Comparison of ENCODE assay signal across 27 cellular contexts in genomic region chr21:25541042-25541441, GRCh38.
"Had no signal": no experiment of that assay in that cellular context is flagged by ENCODE, and none has a peak within 500 bp of the region (broad histone marks: within the 10 kb centered on the region; RNA-seq: fewer than 3 reads in every experiment).

No MANE protein-coding gene starts in this region.

- ATAC-seq: left colon; left lung; lower lobe of right lung; naive thymus-derived CD8-positive, alpha-beta T cell; right lobe of liver; stimulated activated naive B cell treated with anti-CD40 and anti-IgM and Interleukin-4, amounts not matched to agents 10 μg/mL and 1 μg/mL and 100 μg/mL, for 72 hours had no signal

- H3K4me2 ChIP-seq: neural progenitor cell, smooth muscle cell had no signal

- H3K36me3 Mint-ChIP-seq: type B pancreatic cell had no signal

- H3K4me1 Mint-ChIP-seq: naive thymus-derived CD8-positive, alpha-beta T cell; neural progenitor cell; stimulated activated naive B cell treated with anti-CD40 and anti-IgM and Interleukin-4, amounts not matched to agents 10 μg/mL and 1 μg/mL and 100 μg/mL, for 72 hours had no signal

- H3K27ac ChIP-seq: left lung, lower lobe of right lung, neural progenitor cell, neutrophil, ovary, right atrium auricular region, right lobe of liver, tibial nerve, uterus had no signal

- H3K9me3 ChIP-seq: neutrophil, right lobe of liver, uterus had no signal

- H3K27ac Mint-ChIP-seq: naive thymus-derived CD8-positive, alpha-beta T cell; nephron progenitor cell; neural progenitor cell; progenitor cell of endocrine pancreas; stimulated activated naive B cell treated with anti-CD40 and anti-IgM and Interleukin-4, amounts not matched to agents 10 μg/mL and 1 μg/mL and 100 μg/mL, for 72 hours; stimulated activated naive CD8-positive, alpha-beta T cell treated with anti-CD3 and anti-CD28 coated beads, Interleukin-15, Interleukin-2, amounts not matched to agents 100 ng/mL and 50 ng/mL, for 24 hours; type B pancreatic cell had no signal

- H2AFZ ChIP-seq: neural progenitor cell had no signal

- H3K27me3 ChIP-seq: left lung, neural progenitor cell, neutrophil, ovary, right atrium auricular region, right lobe of liver, tibial nerve, uterus had no signal

- H3K4me3 ChIP-seq: left lung, lower lobe of right lung, neural progenitor cell, ovary, right atrium auricular region, right lobe of liver, smooth muscle cell, tibial nerve, uterus had no signal

- H3K4me1 ChIP-seq: left lung, lower lobe of right lung, right atrium auricular region, right lobe of liver, tibial nerve, uterus had no signal

- DNase-seq: hippocampal formation; kidney glomerular epithelial cell; left colon; left lung; lower lobe of right lung; mammary epithelial cell; mesenchymal stem cell; naive thymus-derived CD8-positive, alpha-beta T cell; nephron progenitor cell; occipital lobe; ovary; right lobe of liver; stimulated activated CD4-positive, alpha-beta T cell treated with anti-CD3 and anti-CD28 coated beads, Interleukin-1b, Interleukin-23, amount 100 ng/mL, for 48 hours; stimulated activated CD4-positive, alpha-beta T cell treated with anti-CD3 and anti-CD28 coated beads, Interleukin-2, amount 100 ng/mL, for 48 hours; stimulated activated CD4-positive, alpha-beta T cell treated with anti-CD3 and anti-CD28 coated beads, Interleukin-4, amount 100 ng/mL, for 4 hours; stimulated activated CD8-positive, alpha-beta memory T cell treated with anti-CD3 and anti-CD28 coated beads, Interleukin-4, amount 100 ng/mL, for 48 hours; stimulated activated naive B cell treated with anti-CD40 and anti-IgM and Interleukin-4, amounts not matched to agents 10 μg/mL and 1 μg/mL and 100 μg/mL, for 72 hours; substantia nigra; uterus had no signal

- H3K9me3 Mint-ChIP-seq: type B pancreatic cell had no signal

- H3K27me3 Mint-ChIP-seq: naive thymus-derived CD8-positive, alpha-beta T cell; progenitor cell of endocrine pancreas; stimulated activated naive B cell treated with anti-CD40 and anti-IgM and Interleukin-4, amounts not matched to agents 10 μg/mL and 1 μg/mL and 100 μg/mL, for 72 hours; stimulated activated naive CD8-positive, alpha-beta T cell treated with anti-CD3 and anti-CD28 coated beads, Interleukin-15, Interleukin-2, amounts not matched to agents 100 ng/mL and 50 ng/mL, for 24 hours; type B pancreatic cell had no signal

- H3K4me3 Mint-ChIP-seq: naive thymus-derived CD8-positive, alpha-beta T cell; nephron progenitor cell; neural progenitor cell; stimulated activated naive B cell treated with anti-CD40 and anti-IgM and Interleukin-4, amounts not matched to agents 10 μg/mL and 1 μg/mL and 100 μg/mL, for 72 hours; stimulated activated naive CD8-positive, alpha-beta T cell treated with anti-CD3 and anti-CD28 coated beads, Interleukin-15, Interleukin-2, amounts not matched to agents 100 ng/mL and 50 ng/mL, for 24 hours; type B pancreatic cell had no signal

- H3K36me3 ChIP-seq: left lung, lower lobe of right lung, neural progenitor cell, neutrophil, ovary, right atrium auricular region, right lobe of liver, uterus had no signal
